ENCODE assay signal across 8 cellular contexts in the genomic region with DNA sequence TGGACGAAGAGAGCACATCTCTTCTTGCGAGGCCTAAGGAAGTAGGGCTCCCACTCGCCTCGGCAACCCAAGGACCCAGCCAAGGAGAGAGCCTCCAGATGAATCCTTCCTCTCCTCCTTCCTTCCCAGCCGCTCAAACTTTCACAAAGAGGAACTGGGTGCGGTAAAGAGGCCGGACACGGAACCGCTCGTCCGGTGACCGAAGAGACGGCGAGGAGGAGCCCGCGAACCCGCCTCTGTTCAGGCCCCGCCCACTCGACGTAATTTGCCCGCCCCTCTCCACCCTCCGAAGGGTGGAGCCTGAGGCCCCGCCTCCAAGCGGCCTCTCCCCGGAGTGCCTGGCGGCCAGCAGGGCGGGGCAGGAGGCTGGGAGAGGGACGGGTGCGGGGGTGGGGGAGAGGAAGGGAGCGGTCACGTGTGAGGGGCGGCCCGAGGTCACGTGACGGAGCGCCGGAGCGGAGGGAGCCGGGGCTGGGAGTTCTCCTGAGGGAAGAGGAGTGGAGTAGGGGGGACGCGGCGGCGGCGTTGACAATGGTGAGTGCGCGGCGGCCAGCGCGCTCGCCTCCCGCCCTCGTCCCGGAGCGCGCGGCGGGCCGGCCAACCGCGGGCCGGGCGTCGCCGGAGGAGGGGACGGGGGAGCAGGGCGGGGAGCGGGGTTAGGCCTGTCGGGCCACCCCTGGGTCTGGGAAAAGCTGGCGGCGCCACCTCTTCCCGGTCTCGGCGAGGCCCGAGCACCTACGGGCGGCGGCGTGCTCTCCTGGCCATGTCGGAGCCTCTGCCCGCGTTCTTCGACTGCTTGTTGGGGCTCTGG. TPM values are rescaled to one million over a fixed set of nuclear protein-coding genes. Genes with fewer than 3 reads are reported as not detected.
DNase-seq lines count a peak whose midpoint lies in the region; ATAC-seq, FAIRE-seq and TF ChIP-seq lines count a peak whose summit lies in the region.

A gene (plus strand): TSS at position 432 of the 811 bp plus-strand sequence. CDS start 100 bp downstream, at position 532.

- H3K36me3 ChIP-seq in psoas muscle (ENCODE audit: insufficient read depth in 1 of 2, low read depth in 1 of 2) = no peaks in the 10 kb centered on the region

- 0 to 1% (median 1%) methylated on average over 56 to 82 of the region's 82 CpGs for WGBS in psoas muscle, 3 donors

- peak within 1 kb of the TSS; percentile 93 for H3K4me3 ChIP-seq in psoas muscle

- H3K9me3 ChIP-seq in psoas muscle = no peaks in the 10 kb centered on the region

- intact Hi-C loops in left ventricle myocardium superior (cut with micrococcal nuclease) = no loop called here
- intact Hi-C loops in psoas muscle (cut with DNase I) = loop anchor here (10.0 kb wide), 2 partner anchors 119 to 129 kb away; no protein-coding TSS in a partner anchor

- H3K27ac ChIP-seq in angular gyrus (ENCODE audit: low read depth, low read length) (peak within 1 kb of the TSS; percentile 82), psoas muscle (peak within 1 kb of the TSS; percentile 98)

- H3K4me1 ChIP-seq in psoas muscle = peaks cover 15% of the 10 kb centered on the region

- peak; percentile 50 for ATAC-seq in GM18499 (IDR thresholded peaks at IDR 0.05; ENCODE audit: insufficient read depth, unreplicated experiment)
- peak; percentile 81 for ATAC-seq in HG02943 (IDR thresholded peaks at IDR 0.05; ENCODE audit: low read depth, unreplicated experiment)
- ATAC-seq in left ventricle myocardium superior = peak; percentile 98
- peak; percentile 97 to 100 (median 98) for ATAC-seq in psoas muscle

- peak; percentile 70 to 91 for DNase-seq in NCI-H187 (lab: John Stamatoyannopoulos, UW)
- peak; percentile 97 to 98 (median 98) for DNase-seq in T-helper 2 cell
- DNase-seq in left ventricle myocardium superior = peak; percentile 99
- DNase-seq in psoas muscle = peak; percentile 99 to 100
- peak; percentile 100 for DNase-seq in urothelium cell line (ENCODE audit: low spot score)

- TF ChIP-seq CTCF in psoas muscle (IDR thresholded peaks at IDR 0.05) = no peak

- peak; percentile 98 for FAIRE-seq in urothelium cell line (lab: Jason Lieb, UNC)

- H3K27me3 ChIP-seq in psoas muscle (ENCODE audit: insufficient read depth in 3 of 3, low read length in 2 of 3) = no peaks in the 10 kb centered on the region

RNA-seq across cellular contexts. Expression of the gene that starts here (rescaled TPM):
- total RNA-seq in left ventricle myocardium superior = 37.3 TPM
- total RNA-seq in psoas muscle = 10 to 100 TPM; 25.2 to 41.1 (median 39.2) TPM
- 10 to 100 TPM; 23.4 to 62.8 (median 36.5) TPM for polyA plus RNA-seq in psoas muscle

Comparison
In these comparisons a context has a peak if more than half of its experiments do, and no peak if none do; other contexts are left out.
1. Peak in every context shown above with its lines: DNase-seq, ATAC-seq, H3K4me3 ChIP-seq and H3K27ac ChIP-seq.